ENCODE assay signal across 13 cellular contexts in genomic region chr5:72519191-72519590, GRCh38. TPM values are rescaled to one million over a fixed set of nuclear protein-coding genes. Genes with fewer than 3 reads are reported as not detected.
"Had no signal": no experiment of that assay in that cellular context is flagged by ENCODE, and none has a peak within 500 bp of the region (broad histone marks: within the 10 kb centered on the region; RNA-seq: fewer than 3 reads in every experiment).

No MANE protein-coding gene starts in this region.

- H3K4me1 ChIP-seq: prostate gland had no signal

- H3K27ac Mint-ChIP-seq: immature natural killer cell; natural killer cell; T-helper 1 cell treated with Interleukin-12 subunit alpha and Interleukin-12 subunit beta and Interleukin-4 antibody, amounts not matched to agents 30 μg/mL and 1 μg/mL, for 36 hours had no signal

- H3K9me3 Mint-ChIP-seq: activated T-helper 1 cell treated with anti-CD3 and anti-CD28 coated beads, Interleukin-12 subunit alpha, Interleukin-12 subunit beta, Interleukin-2, Interleukin-4 antibody, amounts not matched to agents 30 ng/mL and 10 ng/mL and 1 ng/mL, durations not matched to agents 14 hours and 24 hours and 36 hours; immature natural killer cell; natural killer cell; T-helper 1 cell treated with Interleukin-12 subunit alpha and Interleukin-12 subunit beta and Interleukin-4 antibody, amounts not matched to agents 30 μg/mL and 1 μg/mL, for 36 hours had no signal

- DNase-seq: activated CD4-positive, alpha-beta T cell treated with anti-CD3 and anti-CD28 coated beads for 48 hours; activated naive CD4-positive, alpha-beta T cell; aorta; effector CD4-positive, alpha-beta T cell; immature natural killer cell; mucosa of descending colon; natural killer cell; small intestine had no signal

- H3K27me3 ChIP-seq: tibial nerve had no signal

- H3K4me3 Mint-ChIP-seq: activated T-helper 1 cell treated with anti-CD3 and anti-CD28 coated beads, Interleukin-12 subunit alpha, Interleukin-12 subunit beta, Interleukin-2, Interleukin-4 antibody, amounts not matched to agents 30 ng/mL and 10 ng/mL and 1 ng/mL, durations not matched to agents 14 hours and 24 hours and 36 hours; immature natural killer cell; natural killer cell; T-helper 1 cell treated with Interleukin-12 subunit alpha and Interleukin-12 subunit beta and Interleukin-4 antibody, amounts not matched to agents 30 μg/mL and 1 μg/mL, for 36 hours had no signal

- H3K4me1 Mint-ChIP-seq: immature natural killer cell, natural killer cell had no signal

- ATAC-seq: natural killer cell had no signal

- H3K4me3 ChIP-seq: mucosa of descending colon, prostate gland, tibial nerve had no signal

- H3K9me3 ChIP-seq: mucosa of descending colon, prostate gland had no signal

- H3K36me3 Mint-ChIP-seq: immature natural killer cell, natural killer cell had no signal

- H3K36me3 ChIP-seq: prostate gland, tibial nerve had no signal

RNA-seq across cellular contexts. Expression of gene ZNF366, which starts 12.0 kb away (rescaled TPM):
- total RNA-seq: activated T-helper 1 cell treated with anti-CD3 and anti-CD28 coated beads, Interleukin-12 subunit alpha, Interleukin-12 subunit beta, Interleukin-2, Interleukin-4 antibody, amounts not matched to agents 30 ng/mL and 10 ng/mL and 1 ng/mL, durations not matched to agents 14 hours and 24 hours and 36 hours; bronchial epithelial cell had no signal
- polyA plus RNA-seq: aorta had no signal
